18 cellular contexts compared by ENCODE assay signal in the genomic region with DNA sequence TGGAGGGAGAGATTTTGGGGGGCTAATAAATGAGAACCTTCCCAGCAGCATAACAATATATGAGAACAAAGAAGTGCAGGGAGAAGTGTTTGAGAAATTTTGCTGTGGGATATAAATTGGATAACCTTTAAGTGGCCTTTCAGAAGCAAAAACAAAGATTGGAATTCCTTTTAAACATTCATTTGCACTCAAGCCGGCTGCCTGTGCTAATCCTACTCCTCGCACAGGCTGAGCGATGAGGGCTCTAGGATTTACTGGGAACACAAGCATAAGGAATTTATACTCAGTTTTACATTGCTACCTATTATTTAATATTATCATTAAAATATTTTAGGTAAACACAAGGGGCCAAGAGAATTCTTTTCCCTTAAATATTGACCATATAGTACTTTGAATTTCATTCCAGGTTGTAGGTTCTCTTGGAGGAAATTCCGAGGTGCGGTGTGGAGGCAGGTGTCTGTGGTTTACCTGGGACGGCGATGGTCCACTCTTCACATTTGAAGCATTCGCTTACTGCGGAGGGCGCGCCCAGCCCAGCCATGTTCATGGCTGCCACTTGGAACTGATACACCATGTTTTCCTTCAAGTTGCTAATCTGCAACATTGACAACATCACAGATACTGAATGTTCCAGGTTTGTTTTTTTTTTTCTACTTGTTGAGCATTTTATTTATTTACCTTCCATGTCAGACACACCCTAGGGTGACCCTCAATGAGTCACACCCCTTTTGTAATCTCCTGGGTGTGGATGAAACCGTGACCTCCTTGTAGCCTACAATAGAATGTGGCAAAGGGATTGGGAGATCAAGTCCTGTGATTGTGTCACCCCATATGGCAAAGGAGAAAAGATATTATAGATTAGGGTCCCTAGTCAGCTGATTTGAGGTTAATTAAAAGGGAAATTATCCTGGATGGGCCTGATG.
DNase-seq lines count a peak whose midpoint lies in the region; ATAC-seq, FAIRE-seq and TF ChIP-seq lines count a peak whose summit lies in the region.
"Had no signal": no experiment of that assay in that cellular context is flagged by ENCODE, and none has a peak within 500 bp of the region (broad histone marks: within the 10 kb centered on the region; RNA-seq: fewer than 3 reads in every experiment).

No MANE protein-coding gene starts in this region.

- no peak for TF ChIP-seq CTCF in pancreas (IDR thresholded peaks at IDR 0.05)

- H3K9me3 Mint-ChIP-seq in activated naive CD4-positive, alpha-beta T cell treated with anti-CD3 and anti-CD28 coated beads, Interleukin-2, amount 50 U/mL, for 72 hours, result no peaks in the 10 kb centered on the region
- H3K9me3 Mint-ChIP-seq: HFFc6 had no signal

- no peak overlapping the region for H2AK5ac ChIP-seq in mesendoderm (ENCODE audit: low read length)

- H3K27me3 ChIP-seq in pancreas, result no peaks in the 10 kb centered on the region
- H3K27me3 ChIP-seq in mesendoderm (ENCODE audit: insufficient read depth, low read length, poor library complexity), result no peaks in the 10 kb centered on the region

- H3K79me1 ChIP-seq in mesendoderm (ENCODE audit: low read length), result no peaks in the 10 kb centered on the region

- no peaks in the 10 kb centered on the region for H3K79me2 ChIP-seq in mesendoderm (ENCODE audit: control insufficient read depth, insufficient read depth, low read length)

- WGBS in pancreas, 2 donors, result 85 to 91% methylated on average over 12 of the region's 12 CpGs
- no CpG with 5 or more reads among the region's 12 CpGs for WGBS in mesendoderm (ENCODE audit: extremely low coverage, insufficient coverage, low lambda C conversion rate)

- DNase-seq in ELR (ENCODE audit: low read depth) (peak; percentile 37), NCI-H69 (lab: John Stamatoyannopoulos, UW) (peak; percentile 18), pancreas (peak in 1 of 6 donors; percentile 30), T1000 (lab: John Stamatoyannopoulos, UW) (no peak), mesendoderm (no peak)
- no peak for DNase-seq in activated naive CD4-positive, alpha-beta T cell treated with anti-CD3 and anti-CD28 coated beads, Interleukin-2, amount 50 U/mL, for 72 hours (ENCODE audit: low spot score in 2 of 2)
- DNase-seq: activated CD4-positive, alpha-beta T cell treated with anti-CD3 and anti-CD28 coated beads, Interleukin-2, amount 50 U/mL, for 48 hours; activated T-cell treated with anti-CD3 and anti-CD28 coated beads, Interleukin-2, amount 50 U/mL, for 4 hours; caudate nucleus; GF-D8; HFFc6; NCI-H1417 treated with DMSO at 0.1 percent for 48 hours; occipital lobe; stimulated activated naive CD4-positive, alpha-beta T cell had no signal

- no peak overlapping the region for H4K8ac ChIP-seq in mesendoderm (ENCODE audit: low read depth, low read length)

- no peak for FAIRE-seq in pancreas (lab: Jason Lieb, UNC)

- no peak overlapping the region for H3K9ac ChIP-seq in mesendoderm (ENCODE audit: low read length)

- no peak overlapping the region for H2BK120ac ChIP-seq in mesendoderm (ENCODE audit: low read depth, low read length)

- H2BK15ac ChIP-seq in mesendoderm (replicated peaks; ENCODE audit: low read depth), result no peak overlapping the region

- H3K4me2 ChIP-seq in mesendoderm (ENCODE audit: low read length), result no peak overlapping the region

- no peak overlapping the region for H3K56ac ChIP-seq in mesendoderm (ENCODE audit: low read length)

- peaks cover 0 to 2% of the 10 kb centered on the region in 2 donors for H3K36me3 Mint-ChIP-seq in activated naive CD4-positive, alpha-beta T cell treated with anti-CD3 and anti-CD28 coated beads, Interleukin-2, amount 50 U/mL, for 72 hours

- no peak overlapping the region for H4K5ac ChIP-seq in mesendoderm (ENCODE audit: low read length)

- no peak overlapping the region for H3K23ac ChIP-seq in mesendoderm (ENCODE audit: low read length)

- no peak overlapping the region for H3K27ac Mint-ChIP-seq in activated naive CD4-positive, alpha-beta T cell treated with anti-CD3 and anti-CD28 coated beads, Interleukin-2, amount 50 U/mL, for 72 hours
- H3K27ac Mint-ChIP-seq: HFFc6, IgD-negative memory B cell had no signal

- H3K4me1 ChIP-seq in pancreas (peaks cover 27 to 40% (median 38%) of the 10 kb centered on the region in 3 donors), mesendoderm (ENCODE audit: control insufficient read depth, low read depth, low read length) (no peaks in the 10 kb centered on the region)

- H3K9me3 ChIP-seq in pancreas, result no peaks in the 10 kb centered on the region

- H2BK5ac ChIP-seq in mesendoderm (ENCODE audit: low read length), result no peak overlapping the region

- peak overlapping the region; percentile 16 to 95 (median 80) for H3K27ac ChIP-seq in pancreas
- H3K27ac ChIP-seq in mesendoderm (ENCODE audit: low read depth, low read length), result no peak overlapping the region

- no peak overlapping the region for H3K18ac ChIP-seq in mesendoderm (ENCODE audit: low read length)

- H3K4me3 ChIP-seq in pancreas (no peak overlapping the region), mesendoderm (ENCODE audit: low read length) (no peak overlapping the region)
- H3K4me3 ChIP-seq: skin epidermis had no signal

- intact Hi-C loops in pancreas (cut with DNase I), result no loop called here

- H3K36me3 ChIP-seq in pancreas (no peaks in the 10 kb centered on the region), mesendoderm (ENCODE audit: control insufficient read depth, insufficient read depth, low read length) (no peaks in the 10 kb centered on the region)

- no peak overlapping the region for H3K4ac ChIP-seq in mesendoderm (ENCODE audit: low read depth, low read length)

- peak; percentile 77 for ATAC-seq in esophagus mucosa
- ATAC-seq in pancreas, result peak in 2 of 4 donors; percentile 14 to 24
- ATAC-seq in activated naive CD4-positive, alpha-beta T cell treated with anti-CD3 and anti-CD28 coated beads, Interleukin-2, amount 50 U/mL, for 72 hours, result no peak
- ATAC-seq in GM18511 (IDR thresholded peaks at IDR 0.05; ENCODE audit: unreplicated experiment), result no peak
- ATAC-seq: activated T-cell treated with anti-CD3 and anti-CD28 coated beads, Interleukin-2, amount 50 U/mL, for 4 hours had no signal

Comparison
In these comparisons a context has a peak if more than half of its experiments do, and no peak if none do; other contexts are left out.
1. DNase-seq: peak in ELR (single experiment) and NCI-H69 (single experiment); none in T1000 (single experiment), mesendoderm (single experiment) and activated naive CD4-positive, alpha-beta T cell treated with anti-CD3 and anti-CD28 coated beads, Interleukin-2, amount 50 U/mL, for 72 hours (0 of 2).